In the genomic region with DNA sequence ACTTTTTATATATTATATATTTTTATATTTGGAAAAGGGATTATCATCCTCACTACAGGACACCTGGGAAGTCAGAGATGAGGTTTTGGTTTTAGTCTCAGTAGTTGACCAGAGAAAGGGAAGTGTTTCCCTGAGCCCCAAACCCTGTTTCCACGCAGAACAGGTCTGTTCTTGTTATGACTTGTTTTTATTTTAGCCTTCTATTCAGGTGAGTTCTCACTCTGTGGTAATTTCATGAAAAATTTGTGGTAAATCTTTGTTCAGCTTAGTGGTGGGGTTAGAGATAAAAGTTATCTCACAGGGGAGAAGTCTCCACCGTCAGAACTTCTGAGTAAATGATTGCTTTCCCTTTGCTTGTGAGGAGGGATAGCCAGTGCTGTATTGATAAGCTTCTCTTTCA, we compare ENCODE assay signal across 15 cellular contexts.
DNase-seq lines count a peak whose midpoint lies in the region; ATAC-seq and TF ChIP-seq lines count a peak whose summit lies in the region.
"Had no signal": no experiment of that assay in that cellular context is flagged by ENCODE, and none has a peak within 500 bp of the region (broad histone marks: within the 10 kb centered on the region; RNA-seq: fewer than 3 reads in every experiment).

No MANE protein-coding gene starts in this region.

- H3K4me1 Mint-ChIP-seq in T-helper 2 cell treated with Interferon-gamma antibody and Interleukin-4, amounts not matched to agents 5 μg/mL and 100 μg/mL, for 36 hours (ENCODE audit: low read depth) = peaks cover 6% of the 10 kb centered on the region

- TF ChIP-seq EP300 in sigmoid colon (IDR thresholded peaks at IDR 0.05) = no peak

- no peak overlapping the region for H3K4me3 Mint-ChIP-seq in T-helper 2 cell treated with Interferon-gamma antibody and Interleukin-4, amounts not matched to agents 5 μg/mL and 100 μg/mL, for 36 hours
- H3K4me3 Mint-ChIP-seq: immature natural killer cell; naive thymus-derived CD4-positive, alpha-beta T cell; stimulated activated naive CD8-positive, alpha-beta T cell treated with anti-CD3 and anti-CD28 coated beads, Interleukin-15, Interleukin-2, amounts not matched to agents 100 ng/mL and 50 ng/mL, for 24 hours had no signal

- peak overlapping the region; percentile 7 for H3K27ac Mint-ChIP-seq in T-helper 2 cell treated with Interferon-gamma antibody and Interleukin-4, amounts not matched to agents 5 μg/mL and 100 μg/mL, for 36 hours
- H3K27ac Mint-ChIP-seq: stimulated activated naive CD8-positive, alpha-beta T cell treated with anti-CD3 and anti-CD28 coated beads, Interleukin-15, Interleukin-2, amounts not matched to agents 100 ng/mL and 50 ng/mL, for 24 hours had no signal

- WGBS in sigmoid colon, 2 donors = 71 to 86% methylated on average over 2 of the region's 2 CpGs

- intact Hi-C loops in sigmoid colon (cut with DNase I) = no loop called here

- no peaks in the 10 kb centered on the region for H3K9me3 ChIP-seq in sigmoid colon
- H3K9me3 ChIP-seq: ascending aorta, spleen had no signal

- TF ChIP-seq POLR2A in erythroblast (IDR thresholded peaks at IDR 0.05; ENCODE audit: low read length) (no peak), sigmoid colon (IDR thresholded peaks at IDR 0.05) (no peak)

- no peak overlapping the region for H3K27ac ChIP-seq in sigmoid colon
- H3K27ac ChIP-seq: ascending aorta, spleen had no signal

- peaks cover 0 to 2% (median under 1%) of the 10 kb centered on the region in 4 donors for H3K4me1 ChIP-seq in sigmoid colon
- H3K4me1 ChIP-seq: ascending aorta, spleen had no signal

- H3K9me3 Mint-ChIP-seq in T-helper 2 cell treated with Interferon-gamma antibody and Interleukin-4, amounts not matched to agents 5 μg/mL and 100 μg/mL, for 36 hours = no peaks in the 10 kb centered on the region
- H3K9me3 Mint-ChIP-seq: immature natural killer cell; naive thymus-derived CD4-positive, alpha-beta T cell had no signal

- H3K36me3 ChIP-seq in sigmoid colon = peaks cover 0 to 9% (median 0%) of the 10 kb centered on the region in 4 donors
- H3K36me3 ChIP-seq: ascending aorta had no signal

- H3K4me3 ChIP-seq in sigmoid colon = no peak overlapping the region
- H3K4me3 ChIP-seq: ascending aorta, spleen had no signal

- peak; percentile 89 for ATAC-seq in GM18858 (IDR thresholded peaks at IDR 0.05; ENCODE audit: unreplicated experiment)
- ATAC-seq in GM21367 (IDR thresholded peaks at IDR 0.05; ENCODE audit: unreplicated experiment) = peak; percentile 85
- peak; percentile 57 for ATAC-seq in HG03025 (IDR thresholded peaks at IDR 0.05; ENCODE audit: low FRiP score, unreplicated experiment)
- ATAC-seq: naive thymus-derived CD4-positive, alpha-beta T cell had no signal

- TF ChIP-seq CTCF in sigmoid colon (IDR thresholded peaks at IDR 0.05) = no peak

- DNase-seq in T-helper 2 cell treated with Interferon-gamma antibody and Interleukin-4, amounts not matched to agents 5 μg/mL and 100 μg/mL, for 36 hours (ENCODE audit: low spot score) = no peak
- DNase-seq in NCI-H748 (lab: John Stamatoyannopoulos, UW; ENCODE audit: unreplicated experiment) = no peak
- DNase-seq in cerebellar cortex (ENCODE audit: low spot score) = no peak
- DNase-seq in erythroblast (lab: John Stamatoyannopoulos, UW) = no peak
- no peak for DNase-seq in sigmoid colon
- DNase-seq: COR-L47; immature natural killer cell; naive thymus-derived CD4-positive, alpha-beta T cell; NCI-H69; spleen had no signal

- no peaks in the 10 kb centered on the region for H3K27me3 ChIP-seq in sigmoid colon
- H3K27me3 ChIP-seq: ascending aorta, spleen had no signal

- no peaks in the 10 kb centered on the region for H3K27me3 Mint-ChIP-seq in T-helper 2 cell treated with Interferon-gamma antibody and Interleukin-4, amounts not matched to agents 5 μg/mL and 100 μg/mL, for 36 hours (ENCODE audit: low read depth)
- H3K27me3 Mint-ChIP-seq: naive thymus-derived CD4-positive, alpha-beta T cell; stimulated activated naive CD8-positive, alpha-beta T cell treated with anti-CD3 and anti-CD28 coated beads, Interleukin-15, Interleukin-2, amounts not matched to agents 100 ng/mL and 50 ng/mL, for 24 hours had no signal

- H3K36me3 Mint-ChIP-seq in T-helper 2 cell treated with Interferon-gamma antibody and Interleukin-4, amounts not matched to agents 5 μg/mL and 100 μg/mL, for 36 hours (ENCODE audit: low read depth) = peaks cover 2% of the 10 kb centered on the region
